In the genomic region with DNA sequence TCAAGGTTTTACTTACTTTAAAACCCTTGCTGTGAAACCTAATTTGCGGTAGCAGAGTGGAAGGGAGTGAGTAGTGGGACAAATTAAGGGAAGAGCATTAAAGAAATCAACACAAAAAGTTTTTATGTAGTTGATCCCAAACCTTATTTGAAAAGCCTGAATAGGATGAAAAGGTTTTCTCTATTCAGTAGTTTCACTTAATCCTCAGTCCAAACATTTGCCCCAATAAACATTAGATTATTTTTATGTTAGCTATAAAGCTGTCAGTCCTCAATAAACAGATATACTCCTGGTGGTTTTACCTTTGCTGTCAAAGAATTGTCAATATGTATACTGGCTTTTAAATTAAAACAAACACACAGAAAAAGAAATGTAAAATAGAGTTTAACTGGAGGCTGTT, we compare ENCODE assay signal across 32 cellular contexts.
"Had no signal": no experiment of that assay in that cellular context is flagged by ENCODE, and none has a peak within 500 bp of the region (broad histone marks: within the 10 kb centered on the region; RNA-seq: fewer than 3 reads in every experiment).

No MANE protein-coding gene starts in this region.

- H3K4me1 ChIP-seq: adrenal gland, body of pancreas, esophagus muscularis mucosa, foreskin keratinocyte, gastrocnemius medialis, heart left ventricle had no signal

- H3K9me3 ChIP-seq: adrenal gland, body of pancreas, esophagus muscularis mucosa, gastrocnemius medialis, heart left ventricle had no signal

- ATAC-seq: activated CD4-positive, CD25-positive, alpha-beta regulatory T cell treated with anti-CD3 and anti-CD28 coated beads, Interleukin-2, amount 50 U/mL, for 24 hours; activated CD8-positive, alpha-beta T cell treated with anti-CD3 and anti-CD28 coated beads for 36 hours; activated naive CD8-positive, alpha-beta T cell treated with anti-CD3 and anti-CD28 coated beads, Interleukin-2, amount 50 U/mL, for 24 hours; activated T-cell treated with anti-CD3 and anti-CD28 coated beads, Interleukin-2, amount 50 U/mL, for 4 hours; body of pancreas; effector memory CD8-positive, alpha-beta T cell; foreskin keratinocyte; gastrocnemius medialis; heart left ventricle had no signal

- H3K9me3 Mint-ChIP-seq: activated B cell treated with CpG ODN at 0.5 μM for 24 hours; activated CD8-positive, alpha-beta T cell treated with anti-CD3 and anti-CD28 coated beads for 36 hours; activated naive CD4-positive, alpha-beta T cell treated with anti-CD3 and anti-CD28 coated beads for 36 hours; activated naive CD4-positive, alpha-beta T cell treated with anti-CD3 and anti-CD28 coated beads, Interleukin-2, amount 50 U/mL, for 24 hours; activated naive CD8-positive, alpha-beta T cell treated with anti-CD3 and anti-CD28 coated beads, Interleukin-2, amount 50 U/mL, for 24 hours; activated T-cell treated with anti-CD3 and anti-CD28 coated beads, Interleukin-2, amount 50 U/mL, for 4 hours; activated T-helper 1 cell treated with anti-CD3 and anti-CD28 coated beads, Interleukin-12 subunit alpha, Interleukin-12 subunit beta, Interleukin-2, Interleukin-4 antibody, amounts not matched to agents 30 ng/mL and 10 ng/mL and 1 ng/mL, durations not matched to agents 14 hours and 24 hours and 36 hours; activated T-helper 2 cell treated with anti-CD3 and anti-CD28 coated beads, Interferon-gamma antibody, Interleukin-2, Interleukin-4, amounts not matched to agents 10 μg/mL and 5 μg/mL and 100 μg/mL, durations not matched to agents 14 hours and 24 hours and 36 hours had no signal

- H3K4me1 Mint-ChIP-seq: activated B cell treated with CpG ODN at 0.5 μM for 24 hours; activated naive CD4-positive, alpha-beta T cell treated with anti-CD3 and anti-CD28 coated beads, Interleukin-2, amount 50 U/mL, for 24 hours; activated naive CD8-positive, alpha-beta T cell treated with anti-CD3 and anti-CD28 coated beads for 36 hours; activated naive CD8-positive, alpha-beta T cell treated with anti-CD3 and anti-CD28 coated beads, Interleukin-2, amount 50 U/mL, for 24 hours had no signal

- H3K4me3 ChIP-seq: adrenal gland, body of pancreas, esophagus muscularis mucosa, gastrocnemius medialis, heart left ventricle had no signal

- H3K36me3 Mint-ChIP-seq: activated naive CD4-positive, alpha-beta T cell treated with anti-CD3 and anti-CD28 coated beads, Interleukin-2, amount 50 U/mL, for 24 hours; activated naive CD8-positive, alpha-beta T cell treated with anti-CD3 and anti-CD28 coated beads for 36 hours had no signal

- H3K27ac Mint-ChIP-seq: activated B cell treated with CpG ODN at 0.5 μM for 24 hours; activated CD8-positive, alpha-beta T cell treated with anti-CD3 and anti-CD28 coated beads for 36 hours; activated naive CD4-positive, alpha-beta T cell treated with anti-CD3 and anti-CD28 coated beads for 36 hours; activated naive CD4-positive, alpha-beta T cell treated with anti-CD3 and anti-CD28 coated beads, Interleukin-2, amount 50 U/mL, for 24 hours; activated naive CD8-positive, alpha-beta T cell treated with anti-CD3 and anti-CD28 coated beads for 36 hours; activated naive CD8-positive, alpha-beta T cell treated with anti-CD3 and anti-CD28 coated beads, Interleukin-2, amount 50 U/mL, for 24 hours; activated T-helper 1 cell treated with anti-CD3 and anti-CD28 coated beads, Interleukin-12 subunit alpha, Interleukin-12 subunit beta, Interleukin-2, Interleukin-4 antibody, amounts not matched to agents 30 ng/mL and 10 ng/mL and 1 ng/mL, durations not matched to agents 14 hours and 24 hours and 36 hours; activated T-helper 2 cell treated with anti-CD3 and anti-CD28 coated beads, Interferon-gamma antibody, Interleukin-2, Interleukin-4, amounts not matched to agents 10 μg/mL and 5 μg/mL and 100 μg/mL, durations not matched to agents 14 hours and 24 hours and 36 hours; effector memory CD8-positive, alpha-beta T cell had no signal

- H3K27ac ChIP-seq: adrenal gland, body of pancreas, esophagus muscularis mucosa, foreskin keratinocyte, gastrocnemius medialis, heart left ventricle, WERI-Rb-1 had no signal

- DNase-seq: activated B cell treated with CpG ODN at 0.5 μM for 24 hours; activated CD4-positive, alpha-beta T cell treated with anti-CD3 and anti-CD28 coated beads for 48 hours; activated CD4-positive, alpha-beta T cell treated with anti-CD3 and anti-CD28 coated beads, Interleukin-2, amount 50 U/mL, for 1 hour; activated CD4-positive, alpha-beta T cell treated with anti-CD3 and anti-CD28 coated beads, Interleukin-2, amount 50 U/mL, for 48 hours; activated CD8-positive, alpha-beta memory T cell treated with anti-CD3 and anti-CD28 coated beads for 24 hours; activated CD8-positive, alpha-beta T cell treated with anti-CD3 and anti-CD28 coated beads for 36 hours; activated effector memory CD4-positive, alpha-beta T cell treated with anti-CD3 and anti-CD28 coated beads, Interleukin-2, amount 50 U/mL, for 16 hours; activated naive CD4-positive, alpha-beta T cell treated with anti-CD3 and anti-CD28 coated beads for 36 hours; activated naive CD8-positive, alpha-beta T cell treated with anti-CD3 and anti-CD28 coated beads for 36 hours; activated naive CD8-positive, alpha-beta T cell treated with anti-CD3 and anti-CD28 coated beads, Interleukin-2, amount 50 U/mL, for 24 hours; activated T-cell treated with anti-CD3 and anti-CD28 coated beads, Interleukin-2, amount 50 U/mL, for 4 hours; adrenal gland; amygdala; aorta; body of pancreas; caudate nucleus; cortex of kidney; dermis blood vessel endothelial cell; effector CD4-positive, alpha-beta T cell; effector memory CD8-positive, alpha-beta T cell; erythroblast; foreskin keratinocyte; gastrocnemius medialis; glutamatergic neuron; heart left ventricle; T-helper 2 cell; WERI-Rb-1 had no signal

- H3K27me3 ChIP-seq: adrenal gland, body of pancreas, esophagus muscularis mucosa, gastrocnemius medialis had no signal

- H3K36me3 ChIP-seq: adrenal gland, esophagus muscularis mucosa, gastrocnemius medialis, heart left ventricle, WERI-Rb-1 had no signal

- H3K4me3 Mint-ChIP-seq: activated B cell treated with CpG ODN at 0.5 μM for 24 hours; activated CD8-positive, alpha-beta T cell treated with anti-CD3 and anti-CD28 coated beads for 36 hours; activated naive CD4-positive, alpha-beta T cell treated with anti-CD3 and anti-CD28 coated beads for 36 hours; activated naive CD4-positive, alpha-beta T cell treated with anti-CD3 and anti-CD28 coated beads, Interleukin-2, amount 50 U/mL, for 24 hours; activated naive CD8-positive, alpha-beta T cell treated with anti-CD3 and anti-CD28 coated beads for 36 hours; activated naive CD8-positive, alpha-beta T cell treated with anti-CD3 and anti-CD28 coated beads, Interleukin-2, amount 50 U/mL, for 24 hours; activated T-cell treated with anti-CD3 and anti-CD28 coated beads, Interleukin-2, amount 50 U/mL, for 4 hours; activated T-helper 1 cell treated with anti-CD3 and anti-CD28 coated beads, Interleukin-12 subunit alpha, Interleukin-12 subunit beta, Interleukin-2, Interleukin-4 antibody, amounts not matched to agents 30 ng/mL and 10 ng/mL and 1 ng/mL, durations not matched to agents 14 hours and 24 hours and 36 hours; effector memory CD8-positive, alpha-beta T cell had no signal

- H3K27me3 Mint-ChIP-seq: activated B cell treated with CpG ODN at 0.5 μM for 24 hours; effector memory CD8-positive, alpha-beta T cell had no signal
